In the genomic region with DNA sequence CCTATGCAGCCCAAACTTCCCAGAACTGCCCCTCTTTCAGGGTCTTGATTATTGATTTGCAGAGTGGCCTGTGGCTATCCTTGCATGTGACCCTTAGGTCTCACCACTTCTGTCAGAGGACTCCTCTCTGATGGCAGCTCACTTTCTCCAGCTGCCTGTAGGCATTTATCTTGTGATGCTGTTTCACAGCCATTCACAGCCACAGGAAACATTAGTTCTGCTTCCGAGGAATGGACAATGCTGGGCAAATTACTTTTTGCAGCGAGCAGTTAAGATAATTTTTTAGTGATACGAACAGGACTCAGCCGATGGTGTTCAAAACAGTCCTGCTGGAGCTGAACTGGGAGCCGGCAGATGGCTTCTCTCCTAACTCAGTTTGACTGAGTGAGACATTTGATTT, we compare ENCODE assay signal across 30 cellular contexts. TPM values are rescaled to one million over a fixed set of nuclear protein-coding genes. Genes with fewer than 3 reads are reported as not detected.
"Had no signal": no experiment of that assay in that cellular context is flagged by ENCODE, and none has a peak within 500 bp of the region (broad histone marks: within the 10 kb centered on the region; RNA-seq: fewer than 3 reads in every experiment).

No MANE protein-coding gene starts in this region.

- DNase-seq: activated CD4-positive, alpha-beta T cell treated with anti-CD3 and anti-CD28 coated beads, Interleukin-2, amount 10 ng/mL, durations not matched to agents 24 days and 14 days; activated CD4-positive, alpha-beta T cell treated with anti-CD3 and anti-CD28 coated beads, Interleukin-2, amount 50 U/mL, for 4 hours; activated CD8-positive, alpha-beta T cell treated with anti-CD3 and anti-CD28 coated beads for 36 hours; activated gamma-delta T cell; activated naive CD4-positive, alpha-beta T cell treated with Interleukin-2 at 50 U/mL for 16 hours; activated naive CD8-positive, alpha-beta T cell treated with anti-CD3 and anti-CD28 coated beads, Interleukin-2, amount 50 U/mL, for 24 hours; activated T-cell treated with anti-CD3 and anti-CD28 coated beads, Interleukin-2, amount 50 U/mL, for 1 hour; activated T-cell treated with anti-CD3 and anti-CD28 coated beads, Interleukin-2, amount 50 U/mL, for 72 hours; Karpas-422; KBM-7; NCI-H1105; NCI-H1417 treated with DMSO at 0.1 percent for 48 hours; NCI-H187 treated with DMSO at 0.1 percent for 48 hours; NCI-H2081 treated with DMSO at 0.1 percent for 48 hours; NCI-H226; NCI-H446 treated with DMSO at 0.1 percent for 48 hours; NCI-H524; NK-92 treated with Interleukin-12 subunit alpha and Interleukin-12 subunit beta, amount 100 ng/mL, for 24 hours; PC-3; Peyer's patch; RPMI8226; SHP77 treated with DMSO at 0.1 percent for 48 hours had no signal

- H3K4me3 Mint-ChIP-seq: activated CD4-positive, alpha-beta T cell treated with anti-CD3 and anti-CD28 coated beads, Interleukin-2, amount 10 ng/mL, durations not matched to agents 24 days and 14 days; activated CD8-positive, alpha-beta T cell treated with anti-CD3 and anti-CD28 coated beads for 36 hours; activated naive CD8-positive, alpha-beta T cell; activated naive CD8-positive, alpha-beta T cell treated with anti-CD3 and anti-CD28 coated beads, Interleukin-2, amount 50 U/mL, for 24 hours; activated T-cell treated with anti-CD3 and anti-CD28 coated beads, Interleukin-2, amount 50 U/mL, for 72 hours; activated T-helper 17 cell treated with anti-CD3 and anti-CD28 coated beads, Interleukin-2, amount 50 U/mL, for 72 hours; brain; IgD-negative memory B cell; T-helper 1 cell treated with Interleukin-12 subunit alpha and Interleukin-12 subunit beta and Interleukin-4 antibody, amounts not matched to agents 30 μg/mL and 1 μg/mL, for 36 hours; T-helper 2 cell treated with Interferon-gamma antibody and Interleukin-4, amounts not matched to agents 5 μg/mL and 100 μg/mL, for 36 hours had no signal

- H3K36me3 Mint-ChIP-seq: activated naive CD8-positive, alpha-beta T cell; brain; IgD-negative memory B cell had no signal

- ATAC-seq: activated CD8-positive, alpha-beta T cell treated with anti-CD3 and anti-CD28 coated beads for 36 hours; activated naive CD8-positive, alpha-beta T cell treated with anti-CD3 and anti-CD28 coated beads, Interleukin-2, amount 50 U/mL, for 24 hours; activated T-cell treated with anti-CD3 and anti-CD28 coated beads, Interleukin-2, amount 50 U/mL, for 72 hours; activated T-helper 17 cell treated with anti-CD3 and anti-CD28 coated beads, Interleukin-2, amount 50 U/mL, for 72 hours; PC-3 had no signal

- H3K4me1 Mint-ChIP-seq: activated CD4-positive, alpha-beta T cell treated with anti-CD3 and anti-CD28 coated beads, Interleukin-2, amount 10 ng/mL, durations not matched to agents 24 days and 14 days; activated naive CD8-positive, alpha-beta T cell treated with anti-CD3 and anti-CD28 coated beads, Interleukin-2, amount 50 U/mL, for 24 hours; activated T-helper 17 cell treated with anti-CD3 and anti-CD28 coated beads, Interleukin-2, amount 50 U/mL, for 72 hours; brain; IgD-negative memory B cell had no signal

- H3K27ac Mint-ChIP-seq: activated CD4-positive, alpha-beta T cell treated with anti-CD3 and anti-CD28 coated beads, Interleukin-2, amount 10 ng/mL, durations not matched to agents 24 days and 14 days; activated CD8-positive, alpha-beta T cell treated with anti-CD3 and anti-CD28 coated beads for 36 hours; activated naive CD8-positive, alpha-beta T cell; activated naive CD8-positive, alpha-beta T cell treated with anti-CD3 and anti-CD28 coated beads, Interleukin-2, amount 50 U/mL, for 24 hours; activated T-cell treated with anti-CD3 and anti-CD28 coated beads, Interleukin-2, amount 50 U/mL, for 72 hours; activated T-helper 17 cell treated with anti-CD3 and anti-CD28 coated beads, Interleukin-2, amount 50 U/mL, for 72 hours; IgD-negative memory B cell; T-helper 1 cell treated with Interleukin-12 subunit alpha and Interleukin-12 subunit beta and Interleukin-4 antibody, amounts not matched to agents 30 μg/mL and 1 μg/mL, for 36 hours; T-helper 2 cell treated with Interferon-gamma antibody and Interleukin-4, amounts not matched to agents 5 μg/mL and 100 μg/mL, for 36 hours had no signal

- H3K27me3 Mint-ChIP-seq: activated CD4-positive, alpha-beta T cell treated with anti-CD3 and anti-CD28 coated beads, Interleukin-2, amount 10 ng/mL, durations not matched to agents 24 days and 14 days; activated naive CD8-positive, alpha-beta T cell; activated naive CD8-positive, alpha-beta T cell treated with anti-CD3 and anti-CD28 coated beads, Interleukin-2, amount 50 U/mL, for 24 hours; activated T-helper 17 cell treated with anti-CD3 and anti-CD28 coated beads, Interleukin-2, amount 50 U/mL, for 72 hours; brain; IgD-negative memory B cell had no signal

- H3K9me3 Mint-ChIP-seq: activated CD4-positive, alpha-beta T cell treated with anti-CD3 and anti-CD28 coated beads, Interleukin-2, amount 10 ng/mL, durations not matched to agents 24 days and 14 days; activated CD8-positive, alpha-beta T cell treated with anti-CD3 and anti-CD28 coated beads for 36 hours; activated naive CD8-positive, alpha-beta T cell treated with anti-CD3 and anti-CD28 coated beads, Interleukin-2, amount 50 U/mL, for 24 hours; activated T-cell treated with anti-CD3 and anti-CD28 coated beads, Interleukin-2, amount 50 U/mL, for 72 hours; activated T-helper 17 cell treated with anti-CD3 and anti-CD28 coated beads, Interleukin-2, amount 50 U/mL, for 72 hours; brain; IgD-negative memory B cell; T-helper 1 cell treated with Interleukin-12 subunit alpha and Interleukin-12 subunit beta and Interleukin-4 antibody, amounts not matched to agents 30 μg/mL and 1 μg/mL, for 36 hours; T-helper 2 cell treated with Interferon-gamma antibody and Interleukin-4, amounts not matched to agents 5 μg/mL and 100 μg/mL, for 36 hours had no signal

RNA-seq across cellular contexts. Expression of gene TMEM150C, which starts 58.3 kb away (rescaled TPM):
- total RNA-seq: activated CD4-positive, alpha-beta T cell treated with anti-CD3 and anti-CD28 coated beads, Interleukin-2, amount 10 ng/mL, durations not matched to agents 24 days and 14 days; activated CD8-positive, alpha-beta memory T cell treated with anti-CD3 and anti-CD28 coated beads for 36 hours; activated CD8-positive, alpha-beta T cell treated with anti-CD3 and anti-CD28 coated beads for 36 hours; activated T-helper 17 cell treated with anti-CD3 and anti-CD28 coated beads, Interleukin-2, amount 50 U/mL, for 72 hours; MCF 10A had no signal
